ENCODE assay signal across 12 cellular contexts in genomic region chr2:68799138-68799537, GRCh38.
DNase-seq lines count a peak whose midpoint lies in the region; ATAC-seq and TF ChIP-seq lines count a peak whose summit lies in the region.
"Had no signal": no experiment of that assay in that cellular context is flagged by ENCODE, and none has a peak within 500 bp of the region (broad histone marks: within the 10 kb centered on the region; RNA-seq: fewer than 3 reads in every experiment).

No MANE protein-coding gene starts in this region.

- no peak for ATAC-seq in activated CD8-positive, alpha-beta T cell treated with anti-CD3 and anti-CD28 coated beads, Interleukin-2, amount 10 ng/mL, durations not matched to agents 7 days and 5 days
- no peak for ATAC-seq in natural killer cell
- ATAC-seq: Panc1 had no signal

- no peak for TF ChIP-seq POLR2A in erythroblast (IDR thresholded peaks at IDR 0.05; ENCODE audit: low read length)

- H3K4me3 ChIP-seq in HAP-1, result no peak overlapping the region
- H3K4me3 ChIP-seq: lung, ovary had no signal

- H3K36me3 ChIP-seq in HAP-1 (replicated peaks), result no peaks in the 10 kb centered on the region
- H3K36me3 ChIP-seq: ovary had no signal

- H3K27me3 Mint-ChIP-seq in activated CD8-positive, alpha-beta T cell treated with anti-CD3 and anti-CD28 coated beads, Interleukin-2, amount 10 ng/mL, durations not matched to agents 7 days and 5 days (ENCODE audit: low read depth), result no peaks in the 10 kb centered on the region
- H3K27me3 Mint-ChIP-seq in natural killer cell (ENCODE audit: low read depth in 2 of 2), result no peaks in the 10 kb centered on the region

- no peaks in the 10 kb centered on the region for H3K4me1 ChIP-seq in HAP-1

- peaks cover 46% of the 10 kb centered on the region for H3K4me1 Mint-ChIP-seq in activated CD8-positive, alpha-beta T cell treated with anti-CD3 and anti-CD28 coated beads, Interleukin-2, amount 10 ng/mL, durations not matched to agents 7 days and 5 days (ENCODE audit: low read depth)
- H3K4me1 Mint-ChIP-seq in natural killer cell, result peaks cover 58 to 65% of the 10 kb centered on the region in 2 donors

- H3K9me3 ChIP-seq in HAP-1, result no peaks in the 10 kb centered on the region
- H3K9me3 ChIP-seq: ovary had no signal

- H3K4me3 Mint-ChIP-seq in activated CD8-positive, alpha-beta T cell treated with anti-CD3 and anti-CD28 coated beads, Interleukin-2, amount 10 ng/mL, durations not matched to agents 7 days and 5 days, result no peak overlapping the region
- no peak overlapping the region for H3K4me3 Mint-ChIP-seq in natural killer cell

- H3K27ac Mint-ChIP-seq in activated CD8-positive, alpha-beta T cell treated with anti-CD3 and anti-CD28 coated beads, Interleukin-2, amount 10 ng/mL, durations not matched to agents 7 days and 5 days, result peak overlapping the region; percentile 36
- peak overlapping the region; percentile 78 to 86 for H3K27ac Mint-ChIP-seq in natural killer cell

- intact Hi-C loops in natural killer cell (cut with micrococcal nuclease), result no loop called here

- no peaks in the 10 kb centered on the region for H3K9me3 Mint-ChIP-seq in activated CD8-positive, alpha-beta T cell treated with anti-CD3 and anti-CD28 coated beads, Interleukin-2, amount 10 ng/mL, durations not matched to agents 7 days and 5 days (ENCODE audit: insufficient read depth)
- no peaks in the 10 kb centered on the region for H3K9me3 Mint-ChIP-seq in natural killer cell

- H3K36me3 Mint-ChIP-seq in activated CD8-positive, alpha-beta T cell treated with anti-CD3 and anti-CD28 coated beads, Interleukin-2, amount 10 ng/mL, durations not matched to agents 7 days and 5 days (ENCODE audit: low read depth), result peaks cover 65% of the 10 kb centered on the region
- H3K36me3 Mint-ChIP-seq in natural killer cell, result peaks cover 35% of the 10 kb centered on the region

- H3K27me3 ChIP-seq in HAP-1 (ENCODE audit: low read depth), result 0 out of 2 replicates have a peak, but pooled peaks cover 3% of the 10 kb centered on the region
- H3K27me3 ChIP-seq: ovary had no signal

- in situ Hi-C loops in HAP-1 (cut with MboI; ENCODE audit: low sequenced_read_pairs), result no loop called here

- DNase-seq in NCI-H2107 treated with DMSO at 0.1 percent for 48 hours (lab: John Stamatoyannopoulos, UW; ENCODE audit: unreplicated experiment), result peak; percentile 43
- no peak for DNase-seq in NCI-H2107 (lab: John Stamatoyannopoulos, UW)
- peak; percentile 50 for DNase-seq in NCI-H2029 (lab: John Stamatoyannopoulos, UW)
- DNase-seq in activated CD8-positive, alpha-beta T cell treated with anti-CD3 and anti-CD28 coated beads, Interleukin-2, amount 10 ng/mL, durations not matched to agents 7 days and 5 days, result no peak
- DNase-seq in natural killer cell, result no peak
- no peak for DNase-seq in HAP-1 (ENCODE audit: low spot score in 2 of 2)
- DNase-seq in erythroblast (lab: John Stamatoyannopoulos, UW), result no peak
- DNase-seq in RPMI8226, result no peak
- DNase-seq: ovary; stimulated activated CD4-positive, alpha-beta T cell treated with anti-CD3 and anti-CD28 coated beads, Interleukin-15, amount 100 ng/mL, for 24 hours had no signal

- POLR2A ChIA-PET in activated CD8-positive, alpha-beta T cell treated with anti-CD3 and anti-CD28 coated beads, Interleukin-2, amount 10 ng/mL, durations not matched to agents 7 days and 5 days (lab: Charles Lee), result interaction anchor here (1.2 kb wide), 1 partner anchor 23 kb away, joined by 3 read pairs; no protein-coding TSS in a partner anchor

- no peak for TF ChIP-seq CTCF in natural killer cell (IDR thresholded peaks at IDR 0.05)

- CTCF ChIA-PET in activated CD8-positive, alpha-beta T cell treated with anti-CD3 and anti-CD28 coated beads, Interleukin-2, amount 10 ng/mL, durations not matched to agents 7 days and 5 days (lab: Charles Lee), result interaction anchor here (0.6 to 2.1 kb wide), 2 partner anchors 47 to 765 kb away, joined by 3 to 9 read pairs; no protein-coding TSS in a partner anchor

Comparison
In these comparisons a context has a peak if more than half of its experiments do, and no peak if none do; other contexts are left out.
1. DNase-seq: peak in NCI-H2107 treated with DMSO at 0.1 percent for 48 hours (single experiment) and NCI-H2029 (single experiment); none in NCI-H2107 (single experiment), activated CD8-positive, alpha-beta T cell treated with anti-CD3 and anti-CD28 coated beads, Interleukin-2, amount 10 ng/mL, durations not matched to agents 7 days and 5 days (single experiment), natural killer cell (single experiment), HAP-1 (0 of 2), erythroblast (0 of 2) and RPMI8226 (single experiment).